In genomic region chr3:156816794-156817741, GRCh38 we compare ENCODE assay signal across 8 cellular contexts. TPM values are rescaled to one million over a fixed set of nuclear protein-coding genes. Genes with fewer than 3 reads are reported as not detected.
A peak's percentile ranks its signal among the peaks of the same experiment; 100 is the strongest.
DNase-seq lines count a peak whose midpoint lies in the region; ATAC-seq and TF ChIP-seq lines count a peak whose summit lies in the region.

No MANE protein-coding gene starts in this region.

- peak overlapping the region; percentile 9 to 87 for H3K9ac ChIP-seq in liver (ENCODE audit: low read depth in 1 of 2, low read length in 2 of 2)

- TF ChIP-seq RAD21 in liver (IDR thresholded peaks at IDR 0.05), result peak; percentile 3 to 44

- TF ChIP-seq CTCF in liver (IDR thresholded peaks at IDR 0.05; ENCODE audit: low read depth, low read length, missing input control), result no peak

- no peaks in the 10 kb centered on the region for H3K36me3 ChIP-seq in liver (ENCODE audit: control insufficient read depth in 4 of 4, insufficient read depth in 3 of 4, low read depth in 1 of 4, low read length in 3 of 4)

- ATAC-seq in GM18868 (IDR thresholded peaks at IDR 0.05; ENCODE audit: unreplicated experiment), result peak; percentile 70
- peak; percentile 64 for ATAC-seq in HG03066 (IDR thresholded peaks at IDR 0.05; ENCODE audit: low read depth, unreplicated experiment)

- DNase-seq in AG08396 (ENCODE audit: low spot score) (peak; percentile 88), NCI-H2227 treated with DMSO at 0.1 percent for 48 hours (lab: John Stamatoyannopoulos, UW) (peak; percentile 51), dedifferentiated amniotic fluid mesenchymal stem cell (ENCODE audit: extremely low spot score) (peak; percentile 80)
- DNase-seq in activated CD4-positive, alpha-beta T cell treated with anti-CD3 and anti-CD28 coated beads, Interleukin-2, amount 50 U/mL, for 1 hour, result peak; percentile 76
- DNase-seq in stimulated activated CD4-positive, alpha-beta T cell treated with anti-CD3 and anti-CD28 coated beads, Interleukin-4, amount 100 ng/mL, for 24 hours, result peak; percentile 88

- WGBS in liver, result under 1% methylated on average over 72 of the region's 72 CpGs

- H3K9me3 ChIP-seq in liver (ENCODE audit: control insufficient read depth in 4 of 4, low read length in 3 of 4), result no peaks in the 10 kb centered on the region

- peaks cover 3 to 21% (median 4%) of the 10 kb centered on the region in 4 donors for H3K4me1 ChIP-seq in liver (ENCODE audit: control insufficient read depth in 4 of 4, insufficient read depth in 4 of 4, low read length in 3 of 4)

- H3K27me3 ChIP-seq in liver (ENCODE audit: control insufficient read depth in 4 of 4, insufficient read depth in 4 of 4, low read length in 3 of 4), result no peaks in the 10 kb centered on the region

- peak overlapping the region; percentile 93 to 97 for H3K27ac ChIP-seq in liver (ENCODE audit: low read depth in 1 of 2, low read length in 2 of 2)

- peak overlapping the region; percentile 52 to 76 (median 75) for H3K4me3 ChIP-seq in liver (ENCODE audit: low read depth in 1 of 3, low read length in 3 of 3)

TF ChIP-seq in liver, 16 proteins besides CTCF, POLR2A, EP300 and RAD21:
- TF ChIP-seq GABPA (IDR thresholded peaks at IDR 0.05 in 1 of 2, conservative IDR thresholded peaks at IDR 0.05 in 1 of 2) (no peak), NR2F2 (IDR thresholded peaks at IDR 0.05) (no peak), RXRA (IDR thresholded peaks at IDR 0.05) (peak; percentile 61 to 86), HNF4G (IDR thresholded peaks at IDR 0.05) (no peak), MAX (IDR thresholded peaks at IDR 0.05) (peak; percentile 74), HNF4A (conservative IDR thresholded peaks at IDR 0.05) (peak; percentile 30 to 44), YY1 (IDR thresholded peaks at IDR 0.05) (peak; percentile 82), EGR1 (IDR thresholded peaks at IDR 0.05; ENCODE audit: low read depth in 2 of 2) (no peak), SP1 (IDR thresholded peaks at IDR 0.05) (peak; percentile 87), FOXA2 (IDR thresholded peaks at IDR 0.05) (no peak), TAF1 (conservative IDR thresholded peaks at IDR 0.05) (peak; percentile 95), FOXA1 (IDR thresholded peaks at IDR 0.05) (peak; percentile 35), JUND (IDR thresholded peaks at IDR 0.05) (no peak)
- TF ChIP-seq, protein P1, sequence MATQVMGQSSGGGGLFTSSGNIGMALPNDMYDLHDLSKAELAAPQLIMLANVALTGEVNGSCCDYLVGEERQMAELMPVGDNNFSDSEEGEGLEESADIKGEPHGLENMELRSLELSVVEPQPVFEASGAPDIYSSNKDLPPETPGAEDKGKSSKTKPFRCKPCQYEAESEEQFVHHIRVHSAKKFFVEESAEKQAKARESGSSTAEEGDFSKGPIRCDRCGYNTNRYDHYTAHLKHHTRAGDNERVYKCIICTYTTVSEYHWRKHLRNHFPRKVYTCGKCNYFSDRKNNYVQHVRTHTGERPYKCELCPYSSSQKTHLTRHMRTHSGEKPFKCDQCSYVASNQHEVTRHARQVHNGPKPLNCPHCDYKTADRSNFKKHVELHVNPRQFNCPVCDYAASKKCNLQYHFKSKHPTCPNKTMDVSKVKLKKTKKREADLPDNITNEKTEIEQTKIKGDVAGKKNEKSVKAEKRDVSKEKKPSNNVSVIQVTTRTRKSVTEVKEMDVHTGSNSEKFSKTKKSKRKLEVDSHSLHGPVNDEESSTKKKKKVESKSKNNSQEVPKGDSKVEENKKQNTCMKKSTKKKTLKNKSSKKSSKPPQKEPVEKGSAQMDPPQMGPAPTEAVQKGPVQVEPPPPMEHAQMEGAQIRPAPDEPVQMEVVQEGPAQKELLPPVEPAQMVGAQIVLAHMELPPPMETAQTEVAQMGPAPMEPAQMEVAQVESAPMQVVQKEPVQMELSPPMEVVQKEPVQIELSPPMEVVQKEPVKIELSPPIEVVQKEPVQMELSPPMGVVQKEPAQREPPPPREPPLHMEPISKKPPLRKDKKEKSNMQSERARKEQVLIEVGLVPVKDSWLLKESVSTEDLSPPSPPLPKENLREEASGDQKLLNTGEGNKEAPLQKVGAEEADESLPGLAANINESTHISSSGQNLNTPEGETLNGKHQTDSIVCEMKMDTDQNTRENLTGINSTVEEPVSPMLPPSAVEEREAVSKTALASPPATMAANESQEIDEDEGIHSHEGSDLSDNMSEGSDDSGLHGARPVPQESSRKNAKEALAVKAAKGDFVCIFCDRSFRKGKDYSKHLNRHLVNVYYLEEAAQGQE (IDR thresholded peaks at IDR 0.05), result peak; percentile 71
- TF ChIP-seq, protein P2, sequence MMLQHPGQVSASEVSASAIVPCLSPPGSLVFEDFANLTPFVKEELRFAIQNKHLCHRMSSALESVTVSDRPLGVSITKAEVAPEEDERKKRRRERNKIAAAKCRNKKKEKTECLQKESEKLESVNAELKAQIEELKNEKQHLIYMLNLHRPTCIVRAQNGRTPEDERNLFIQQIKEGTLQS (IDR thresholded peaks at IDR 0.05), result no peak
- TF ChIP-seq, protein P3, sequence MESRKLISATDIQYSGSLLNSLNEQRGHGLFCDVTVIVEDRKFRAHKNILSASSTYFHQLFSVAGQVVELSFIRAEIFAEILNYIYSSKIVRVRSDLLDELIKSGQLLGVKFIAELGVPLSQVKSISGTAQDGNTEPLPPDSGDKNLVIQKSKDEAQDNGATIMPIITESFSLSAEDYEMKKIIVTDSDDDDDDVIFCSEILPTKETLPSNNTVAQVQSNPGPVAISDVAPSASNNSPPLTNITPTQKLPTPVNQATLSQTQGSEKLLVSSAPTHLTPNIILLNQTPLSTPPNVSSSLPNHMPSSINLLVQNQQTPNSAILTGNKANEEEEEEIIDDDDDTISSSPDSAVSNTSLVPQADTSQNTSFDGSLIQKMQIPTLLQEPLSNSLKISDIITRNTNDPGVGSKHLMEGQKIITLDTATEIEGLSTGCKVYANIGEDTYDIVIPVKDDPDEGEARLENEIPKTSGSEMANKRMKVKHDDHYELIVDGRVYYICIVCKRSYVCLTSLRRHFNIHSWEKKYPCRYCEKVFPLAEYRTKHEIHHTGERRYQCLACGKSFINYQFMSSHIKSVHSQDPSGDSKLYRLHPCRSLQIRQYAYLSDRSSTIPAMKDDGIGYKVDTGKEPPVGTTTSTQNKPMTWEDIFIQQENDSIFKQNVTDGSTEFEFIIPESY (IDR thresholded peaks at IDR 0.05), result no peak

RNA-seq across cellular contexts. Expression of gene LEKR1, which starts 9.1 kb away (rescaled TPM):
- under 1 TPM; 0.19 to 0.67 TPM for total RNA-seq in liver
- under 1 TPM; 0.22 to 0.72 TPM for polyA plus RNA-seq in liver

Comparison
In these comparisons a context has a peak if more than half of its experiments do, and no peak if none do; other contexts are left out.
1. Peak in every context shown above with its lines: DNase-seq, ATAC-seq, H3K4me3 ChIP-seq and H3K27ac ChIP-seq.